8 cellular contexts compared by ENCODE assay signal in genomic region chr7:111381590-111381989, GRCh38.
"Had no signal": no experiment of that assay in that cellular context is flagged by ENCODE, and none has a peak within 500 bp of the region (broad histone marks: within the 10 kb centered on the region; RNA-seq: fewer than 3 reads in every experiment).

No MANE protein-coding gene starts in this region.

- DNase-seq: IMR-90, KBM-7, KG1 had no signal

- H3K27ac Mint-ChIP-seq: IgD-negative memory B cell had no signal

- H3K27ac ChIP-seq: HL-60, KMS-11 had no signal

- H3K4me2 ChIP-seq: KMS-11 had no signal

- FAIRE-seq: HepG2, HTR-8/SVneo had no signal

- H3K27me3 Mint-ChIP-seq: IgD-negative memory B cell had no signal

- H3K9ac ChIP-seq: KMS-11 had no signal

- H3K9me3 Mint-ChIP-seq: IgD-negative memory B cell had no signal
